Comparison of ENCODE assay signal across 1 cellular context in genomic region chr6:43838276-43839036, GRCh38.
TF ChIP-seq lines count a peak whose summit lies in the region.

No MANE protein-coding gene starts in this region.

TF ChIP-seq in HepG2, 621 proteins besides CTCF, POLR2A, EP300 and RAD21 (continued from another document and continues in another):
- peak; percentile 50; the same call in 1 of the 2 replicates for TF ChIP-seq UBTF (CRISPR knock-in tag; IDR thresholded peaks at IDR 0.05)
- TF ChIP-seq TFDP2 (CRISPR knock-in tag; IDR thresholded peaks at IDR 0.05): no peak
- TF ChIP-seq FOXP1 (IDR thresholded peaks at IDR 0.05): no peak
- TF ChIP-seq FOXP1 (CRISPR knock-in tag; IDR thresholded peaks at IDR 0.05): no peak
- TF ChIP-seq GPN1 (CRISPR knock-in tag; IDR thresholded peaks at IDR 0.05; ENCODE audit: borderline replicate concordance): no peak
- TF ChIP-seq MAZ (IDR thresholded peaks at IDR 0.05; ENCODE audit: borderline replicate concordance, low read depth, low read length): no peak
- TF ChIP-seq MAZ (CRISPR knock-in tag; IDR thresholded peaks at IDR 0.05; ENCODE audit: low read depth): no peak
- 0 out of 2 replicates have a peak, but pooled peaks have one; percentile 42 for TF ChIP-seq KLF12 (CRISPR knock-in tag; IDR thresholded peaks at IDR 0.05; ENCODE audit: borderline replicate concordance)
- no peak for TF ChIP-seq TERF1 (CRISPR knock-in tag; IDR thresholded peaks at IDR 0.05)
- no peak for TF ChIP-seq ZFP62 (CRISPR knock-in tag; IDR thresholded peaks at IDR 0.05)
- no peak for TF ChIP-seq CC2D1A (CRISPR knock-in tag; IDR thresholded peaks at IDR 0.05)
- TF ChIP-seq ISL2 (CRISPR knock-in tag; IDR thresholded peaks at IDR 0.05): no peak
- no peak for TF ChIP-seq PHB2 (IDR thresholded peaks at IDR 0.05; ENCODE audit: partially characterized antibody)
- no peak for TF ChIP-seq BRF2 (CRISPR knock-in tag; IDR thresholded peaks at IDR 0.05)
- TF ChIP-seq ZNF629 (CRISPR knock-in tag; conservative IDR thresholded peaks at IDR 0.05): no peak
- no peak for TF ChIP-seq FIP1L1 (IDR thresholded peaks at IDR 0.05; ENCODE audit: borderline replicate concordance, insufficient read depth, low read depth, low read length)
- no peak for TF ChIP-seq ZNF10 (CRISPR knock-in tag; IDR thresholded peaks at IDR 0.05; ENCODE audit: borderline replicate concordance, low read depth)
- no peak for TF ChIP-seq CBX2 (IDR thresholded peaks at IDR 0.05; ENCODE audit: low read depth, low read length)
- TF ChIP-seq CBX2 (CRISPR knock-in tag; IDR thresholded peaks at IDR 0.05; ENCODE audit: low read depth): no peak
- TF ChIP-seq ZNF772 (CRISPR knock-in tag; IDR thresholded peaks at IDR 0.05): peak; percentile 67; the same call in 1 of the 2 replicates
- no peak for TF ChIP-seq ZFP36L1 (CRISPR knock-in tag; IDR thresholded peaks at IDR 0.05)
- TF ChIP-seq NFE2L2 (IDR thresholded peaks at IDR 0.05; ENCODE audit: low read length): peak; percentile 45; the same call in 1 of the 2 replicates
- TF ChIP-seq ZNF230 (CRISPR knock-in tag; IDR thresholded peaks at IDR 0.05): 0 out of 2 replicates have a peak, but pooled peaks have one; percentile 20
- TF ChIP-seq ZNF281 (CRISPR knock-in tag; IDR thresholded peaks at IDR 0.05; ENCODE audit: borderline replicate concordance): no peak
- peak; percentile 57 for TF ChIP-seq SMC3 (IDR thresholded peaks at IDR 0.05; ENCODE audit: low read length)
- peak; percentile 49; the same call in 1 of the 2 replicates for TF ChIP-seq NFKB2 (CRISPR knock-in tag; IDR thresholded peaks at IDR 0.05; ENCODE audit: borderline replicate concordance)
- TF ChIP-seq ZNF282 (IDR thresholded peaks at IDR 0.05; ENCODE audit: partially characterized antibody): no peak
- TF ChIP-seq BCL3 (CRISPR knock-in tag; IDR thresholded peaks at IDR 0.05): no peak
- 0 out of 2 replicates have a peak, but pooled peaks have one; percentile 26 for TF ChIP-seq ZNF205 (CRISPR knock-in tag; IDR thresholded peaks at IDR 0.05)
- TF ChIP-seq ZSCAN21 (CRISPR knock-in tag; IDR thresholded peaks at IDR 0.05; ENCODE audit: borderline replicate concordance): peak; percentile 29; the same call in 1 of the 2 replicates
- TF ChIP-seq TEAD3 (CRISPR knock-in tag; optimal IDR thresholded peaks at IDR 0.05; ENCODE audit: borderline replicate concordance): peak; percentile 62
- no peak for TF ChIP-seq DR1 (CRISPR knock-in tag; IDR thresholded peaks at IDR 0.05)
- TF ChIP-seq PRMT3 (CRISPR knock-in tag; IDR thresholded peaks at IDR 0.05; ENCODE audit: borderline replicate concordance, low read depth): no peak
- no peak for TF ChIP-seq MLX (CRISPR knock-in tag; IDR thresholded peaks at IDR 0.05)
- TF ChIP-seq RELA (CRISPR knock-in tag; IDR thresholded peaks at IDR 0.05): no peak
- 0 out of 2 replicates have a peak, but pooled peaks have one; percentile 25 for TF ChIP-seq NR2C2 (CRISPR knock-in tag; IDR thresholded peaks at IDR 0.05; ENCODE audit: borderline replicate concordance)
- TF ChIP-seq THAP8 (CRISPR knock-in tag; IDR thresholded peaks at IDR 0.05; ENCODE audit: borderline replicate concordance): no peak
- no peak for TF ChIP-seq ZNF674 (CRISPR knock-in tag; IDR thresholded peaks at IDR 0.05; ENCODE audit: low read depth)
- TF ChIP-seq ZNF549 (CRISPR knock-in tag; IDR thresholded peaks at IDR 0.05): no peak
- TF ChIP-seq ZSCAN20 (CRISPR knock-in tag; IDR thresholded peaks at IDR 0.05; ENCODE audit: borderline replicate concordance): no peak
- no peak for TF ChIP-seq ATF5 (CRISPR knock-in tag; IDR thresholded peaks at IDR 0.05; ENCODE audit: low read depth)
- no peak for TF ChIP-seq ZBTB44 (CRISPR knock-in tag; IDR thresholded peaks at IDR 0.05)
- peak; percentile 76 for TF ChIP-seq AHDC1 (CRISPR knock-in tag; IDR thresholded peaks at IDR 0.05; ENCODE audit: borderline replicate concordance)
- TF ChIP-seq EZH2 (conservative IDR thresholded peaks at IDR 0.05; ENCODE audit: low read depth, low read length): no peak
- TF ChIP-seq NFIB (CRISPR knock-in tag; IDR thresholded peaks at IDR 0.05; ENCODE audit: borderline replicate concordance): no peak
